13 cellular contexts compared by ENCODE assay signal in genomic region chr1:193438771-193439170, GRCh38.
DNase-seq lines count a peak whose midpoint lies in the region; ATAC-seq and TF ChIP-seq lines count a peak whose summit lies in the region.
"Had no signal": no experiment of that assay in that cellular context is flagged by ENCODE, and none has a peak within 500 bp of the region (broad histone marks: within the 10 kb centered on the region; RNA-seq: fewer than 3 reads in every experiment).

No MANE protein-coding gene starts in this region.

- no peaks in the 10 kb centered on the region for H3K36me3 ChIP-seq in hepatocyte (replicated peaks; ENCODE audit: insufficient read depth, low read depth)
- H3K36me3 ChIP-seq: neutrophil had no signal

- H3K4me3 Mint-ChIP-seq in T-helper 1 cell treated with Interleukin-12 subunit alpha and Interleukin-12 subunit beta and Interleukin-4 antibody, amounts not matched to agents 30 μg/mL and 1 μg/mL, for 36 hours: no peak overlapping the region
- H3K4me3 Mint-ChIP-seq in stimulated activated effector memory CD8-positive, alpha-beta T cell treated with anti-CD3 and anti-CD28 coated beads, Interleukin-12 subunit alpha, Interleukin-12 subunit beta, amount 100 ng/mL, for 72 hours: no peak overlapping the region
- H3K4me3 Mint-ChIP-seq: activated naive CD4-positive, alpha-beta T cell treated with anti-CD3 and anti-CD28 coated beads, Interleukin-2, amount 50 U/mL, for 24 hours had no signal

- ATAC-seq in GM21723 (IDR thresholded peaks at IDR 0.05; ENCODE audit: unreplicated experiment): peak; percentile 65
- peak; percentile 89 for ATAC-seq in HG03159 (IDR thresholded peaks at IDR 0.05; ENCODE audit: unreplicated experiment)
- ATAC-seq in stimulated activated effector memory CD8-positive, alpha-beta T cell treated with anti-CD3 and anti-CD28 coated beads, Interleukin-12 subunit alpha, Interleukin-12 subunit beta, amount 100 ng/mL, for 72 hours: no peak
- ATAC-seq: K562 had no signal

- H3K27ac Mint-ChIP-seq in T-helper 1 cell treated with Interleukin-12 subunit alpha and Interleukin-12 subunit beta and Interleukin-4 antibody, amounts not matched to agents 30 μg/mL and 1 μg/mL, for 36 hours: peak overlapping the region; percentile 54
- peak overlapping the region; percentile 40 for H3K27ac Mint-ChIP-seq in stimulated activated effector memory CD8-positive, alpha-beta T cell treated with anti-CD3 and anti-CD28 coated beads, Interleukin-12 subunit alpha, Interleukin-12 subunit beta, amount 100 ng/mL, for 72 hours

- DNase-seq in T-helper 1 cell: no peak
- no peak for DNase-seq in stimulated activated effector memory CD8-positive, alpha-beta T cell treated with anti-CD3 and anti-CD28 coated beads, Interleukin-12 subunit alpha, Interleukin-12 subunit beta, amount 100 ng/mL, for 72 hours (ENCODE audit: low spot score in 2 of 2)
- no peak for DNase-seq in foreskin melanocyte
- DNase-seq in DMS79 treated with DMSO at 0.1 percent for 48 hours (lab: John Stamatoyannopoulos, UW): no peak
- no peak for DNase-seq in hepatocyte (ENCODE audit: low spot score)
- DNase-seq: DND-41, NCI-H2081 treated with DMSO at 0.1 percent for 48 hours had no signal

- H3K9me3 Mint-ChIP-seq in T-helper 1 cell treated with Interleukin-12 subunit alpha and Interleukin-12 subunit beta and Interleukin-4 antibody, amounts not matched to agents 30 μg/mL and 1 μg/mL, for 36 hours: peaks cover 62% of the 10 kb centered on the region
- peaks cover 14% of the 10 kb centered on the region for H3K9me3 Mint-ChIP-seq in stimulated activated effector memory CD8-positive, alpha-beta T cell treated with anti-CD3 and anti-CD28 coated beads, Interleukin-12 subunit alpha, Interleukin-12 subunit beta, amount 100 ng/mL, for 72 hours

- H3K9me2 ChIP-seq in hepatocyte (replicated peaks; ENCODE audit: insufficient read depth): no peaks in the 10 kb centered on the region

- H3K4me1 Mint-ChIP-seq in T-helper 1 cell treated with Interleukin-12 subunit alpha and Interleukin-12 subunit beta and Interleukin-4 antibody, amounts not matched to agents 30 μg/mL and 1 μg/mL, for 36 hours (ENCODE audit: low read depth): peaks cover 37% of the 10 kb centered on the region
- H3K4me1 Mint-ChIP-seq in stimulated activated effector memory CD8-positive, alpha-beta T cell treated with anti-CD3 and anti-CD28 coated beads, Interleukin-12 subunit alpha, Interleukin-12 subunit beta, amount 100 ng/mL, for 72 hours: peaks cover 33% of the 10 kb centered on the region

- H2AFZ ChIP-seq in hepatocyte: no peak overlapping the region

- no peaks in the 10 kb centered on the region for H3K9me3 ChIP-seq in hepatocyte (ENCODE audit: low read depth)
- H3K9me3 ChIP-seq: neutrophil had no signal

- no peaks in the 10 kb centered on the region for H3K4me1 ChIP-seq in hepatocyte (ENCODE audit: insufficient read depth)

- H3K79me2 ChIP-seq in hepatocyte: no peaks in the 10 kb centered on the region

- H3K4me2 ChIP-seq in hepatocyte: no peak overlapping the region

- H3K27me3 ChIP-seq in hepatocyte: no peaks in the 10 kb centered on the region
- H3K27me3 ChIP-seq: neutrophil had no signal

- 93% methylated on average over 1 of the region's 1 CpG for WGBS in hepatocyte (ENCODE audit: low lambda C conversion rate, missing lambda C conversion rate)

- no peaks in the 10 kb centered on the region for H3K27me3 Mint-ChIP-seq in T-helper 1 cell treated with Interleukin-12 subunit alpha and Interleukin-12 subunit beta and Interleukin-4 antibody, amounts not matched to agents 30 μg/mL and 1 μg/mL, for 36 hours (ENCODE audit: low read depth)
- H3K27me3 Mint-ChIP-seq: activated naive CD4-positive, alpha-beta T cell treated with anti-CD3 and anti-CD28 coated beads, Interleukin-2, amount 50 U/mL, for 24 hours had no signal

- H3K27ac ChIP-seq in hepatocyte: no peak overlapping the region
- H3K27ac ChIP-seq: neutrophil had no signal

- no peaks in the 10 kb centered on the region for H4K20me1 ChIP-seq in hepatocyte (ENCODE audit: insufficient read depth, poor library complexity, severe bottlenecking)

- peaks cover 65% of the 10 kb centered on the region for H3K36me3 Mint-ChIP-seq in T-helper 1 cell treated with Interleukin-12 subunit alpha and Interleukin-12 subunit beta and Interleukin-4 antibody, amounts not matched to agents 30 μg/mL and 1 μg/mL, for 36 hours (ENCODE audit: low read depth)
- H3K36me3 Mint-ChIP-seq in stimulated activated effector memory CD8-positive, alpha-beta T cell treated with anti-CD3 and anti-CD28 coated beads, Interleukin-12 subunit alpha, Interleukin-12 subunit beta, amount 100 ng/mL, for 72 hours: no peaks in the 10 kb centered on the region

- H3K4me3 ChIP-seq in hepatocyte: no peak overlapping the region
- H3K4me3 ChIP-seq: K562 had no signal

- no peak for TF ChIP-seq CTCF in hepatocyte (IDR thresholded peaks at IDR 0.05; ENCODE audit: poor library complexity)
